1 cellular context compared by ENCODE assay signal in the genomic region with DNA sequence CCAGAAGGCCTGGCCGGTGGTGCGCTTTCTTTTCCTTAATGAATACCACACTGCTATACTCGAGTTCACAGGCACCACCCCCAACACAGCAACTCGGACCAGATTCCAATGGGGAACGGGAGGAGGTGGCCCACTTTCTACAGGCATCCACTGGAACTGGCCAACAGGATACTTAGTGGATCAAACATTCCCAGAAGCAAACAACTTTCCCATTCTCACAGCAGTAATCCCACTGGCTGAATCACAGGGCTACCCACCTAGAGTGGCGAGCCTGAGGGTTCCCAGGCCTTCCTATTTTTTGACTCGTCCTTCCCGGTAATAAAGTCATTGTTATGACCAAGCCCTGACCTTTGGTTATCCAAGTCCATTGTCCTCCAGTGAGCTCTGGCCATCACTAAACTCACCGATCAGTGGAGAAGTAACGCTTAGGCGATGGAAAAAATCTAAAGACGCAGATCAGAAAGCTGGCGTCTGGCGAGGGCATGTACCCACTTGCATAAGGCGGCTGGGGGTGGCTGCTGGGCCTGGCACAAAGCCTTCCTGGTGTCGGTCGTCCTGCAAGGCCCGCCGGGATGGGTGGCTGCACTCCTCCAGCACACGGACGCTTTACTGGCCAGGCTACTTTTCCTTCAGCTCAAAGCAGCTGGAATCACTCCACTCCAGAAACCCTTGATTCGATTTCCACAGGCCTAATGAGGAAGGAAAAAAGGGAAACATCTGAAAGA.
TF ChIP-seq lines count a peak whose summit lies in the region.

No MANE protein-coding gene starts in this region.

TF ChIP-seq in H1, 55 proteins besides CTCF, POLR2A, EP300 and RAD21:
- TF ChIP-seq SAP30 (IDR thresholded peaks at IDR 0.05; ENCODE audit: insufficient read depth, insufficient replicate concordance, low read length) (no peak), SIN3A (conservative IDR thresholded peaks at IDR 0.05 in 1 of 2, IDR thresholded peaks at IDR 0.05 in 1 of 2; ENCODE audit: low read depth in 1 of 2, low read length in 2 of 2) (no peak), CBX8 (IDR thresholded peaks at IDR 0.05; ENCODE audit: borderline replicate concordance, low read depth, low read length) (no peak), NANOG (IDR thresholded peaks at IDR 0.05; ENCODE audit: insufficient read depth, low read depth, low read length, poor library complexity, severe bottlenecking) (no peak), SP2 (IDR thresholded peaks at IDR 0.05; ENCODE audit: low read length) (no peak), TAF1 (IDR thresholded peaks at IDR 0.05; ENCODE audit: low read depth, low read length) (no peak; the same call in 1 of the 2 replicates), PHF8 (conservative IDR thresholded peaks at IDR 0.05; ENCODE audit: low read depth, low read length) (no peak)
- TF ChIP-seq, protein P1, sequence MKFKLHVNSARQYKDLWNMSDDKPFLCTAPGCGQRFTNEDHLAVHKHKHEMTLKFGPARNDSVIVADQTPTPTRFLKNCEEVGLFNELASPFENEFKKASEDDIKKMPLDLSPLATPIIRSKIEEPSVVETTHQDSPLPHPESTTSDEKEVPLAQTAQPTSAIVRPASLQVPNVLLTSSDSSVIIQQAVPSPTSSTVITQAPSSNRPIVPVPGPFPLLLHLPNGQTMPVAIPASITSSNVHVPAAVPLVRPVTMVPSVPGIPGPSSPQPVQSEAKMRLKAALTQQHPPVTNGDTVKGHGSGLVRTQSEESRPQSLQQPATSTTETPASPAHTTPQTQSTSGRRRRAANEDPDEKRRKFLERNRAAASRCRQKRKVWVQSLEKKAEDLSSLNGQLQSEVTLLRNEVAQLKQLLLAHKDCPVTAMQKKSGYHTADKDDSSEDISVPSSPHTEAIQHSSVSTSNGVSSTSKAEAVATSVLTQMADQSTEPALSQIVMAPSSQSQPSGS (IDR thresholded peaks at IDR 0.05; ENCODE audit: low read length) = no peak
- TF ChIP-seq, protein P2, sequence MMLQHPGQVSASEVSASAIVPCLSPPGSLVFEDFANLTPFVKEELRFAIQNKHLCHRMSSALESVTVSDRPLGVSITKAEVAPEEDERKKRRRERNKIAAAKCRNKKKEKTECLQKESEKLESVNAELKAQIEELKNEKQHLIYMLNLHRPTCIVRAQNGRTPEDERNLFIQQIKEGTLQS (IDR thresholded peaks at IDR 0.05; ENCODE audit: insufficient read depth, low read depth, low read length) = no peak
